ENCODE assay signal across 11 cellular contexts in genomic region chrX:119622356-119623232, GRCh38. TPM values are rescaled to one million over a fixed set of nuclear protein-coding genes. Genes with fewer than 3 reads are reported as not detected.
DNase-seq lines count a peak whose midpoint lies in the region; ATAC-seq and FAIRE-seq lines count a peak whose summit lies in the region.
"Had no signal": no experiment of that assay in that cellular context is flagged by ENCODE, and none has a peak within 500 bp of the region (broad histone marks: within the 10 kb centered on the region; RNA-seq: fewer than 3 reads in every experiment).

No MANE protein-coding gene starts in this region.

- H4K91ac ChIP-seq in mesenchymal stem cell (ENCODE audit: low read length): no peak overlapping the region

- H3K9me3 ChIP-seq in mesenchymal stem cell (ENCODE audit: control insufficient read depth, low read length): no peaks in the 10 kb centered on the region

- FAIRE-seq in frontal cortex (lab: Jason Lieb, UNC): no peak

- no peaks in the 10 kb centered on the region for H3K79me1 ChIP-seq in mesenchymal stem cell (replicated peaks; ENCODE audit: low read length, poor library complexity, severe bottlenecking)

- no peak overlapping the region for H4K8ac ChIP-seq in mesenchymal stem cell (ENCODE audit: low read length)

- H3K9ac ChIP-seq in mesenchymal stem cell (ENCODE audit: low read length): no peak overlapping the region

- H3K4me2 ChIP-seq in mesenchymal stem cell (ENCODE audit: low read length, poor library complexity, severe bottlenecking): no peak overlapping the region

- H3K23ac ChIP-seq in mesenchymal stem cell (ENCODE audit: low read length in 2 of 2): no peak overlapping the region

- H2BK15ac ChIP-seq in mesenchymal stem cell (ENCODE audit: low read depth, poor library complexity, severe bottlenecking): no peak overlapping the region

- no peak overlapping the region for H2AFZ ChIP-seq in mesenchymal stem cell (ENCODE audit: low read depth, low read length)

- H3K27ac ChIP-seq in mesenchymal stem cell (ENCODE audit: low read length, poor library complexity, severe bottlenecking): peak overlapping the region; percentile 29
- H3K27ac ChIP-seq: foreskin keratinocyte had no signal

- peaks cover 3% of the 10 kb centered on the region for H3K4me1 ChIP-seq in mesenchymal stem cell (ENCODE audit: control insufficient read depth, insufficient read depth, low read depth, low read length)
- H3K4me1 ChIP-seq: foreskin keratinocyte had no signal

- no peak overlapping the region for H2AK5ac ChIP-seq in mesenchymal stem cell (ENCODE audit: low read length, severe bottlenecking)

- H3K4me3 ChIP-seq in mesenchymal stem cell (ENCODE audit: insufficient read depth in 1 of 2, low read depth in 1 of 2, low read length in 2 of 2): no peak overlapping the region

- no peak overlapping the region for H2BK120ac ChIP-seq in mesenchymal stem cell (ENCODE audit: low read depth, low read length)

- H2BK5ac ChIP-seq in mesenchymal stem cell (ENCODE audit: low read depth, low read length, poor library complexity, severe bottlenecking): no peak overlapping the region

- no peak overlapping the region for H2BK12ac ChIP-seq in mesenchymal stem cell (ENCODE audit: low read length in 2 of 2)

- DNase-seq in CD1c-positive myeloid dendritic cell (ENCODE audit: extremely low spot score) (peak; percentile 17), HS-5 (ENCODE audit: low read depth) (peak; percentile 4), brain pericyte (ENCODE audit: low read depth, low spot score) (peak; percentile 53), mesenchymal stem cell (peak; percentile 17), frontal cortex (ENCODE audit: low spot score in 2 of 2) (no peak), AG08396 (ENCODE audit: low spot score) (no peak), 8988T (no peak)
- DNase-seq: foreskin keratinocyte, mesendoderm, NCI-H510A treated with DMSO at 0.1 percent for 48 hours had no signal

- H3K4ac ChIP-seq in mesenchymal stem cell (ENCODE audit: low read depth in 1 of 2, low read length in 2 of 2): no peak overlapping the region

- no peaks in the 10 kb centered on the region for H3K36me3 ChIP-seq in mesenchymal stem cell (ENCODE audit: control insufficient read depth in 1 of 2, insufficient read depth in 2 of 2, low read depth in 1 of 2, low read length in 2 of 2)

- no peak overlapping the region for H3K18ac ChIP-seq in mesenchymal stem cell (ENCODE audit: low read depth in 1 of 2, low read length in 2 of 2)

- no peak overlapping the region for H3K14ac ChIP-seq in mesenchymal stem cell (ENCODE audit: low read length in 2 of 2)

- ATAC-seq in GM21528 (IDR thresholded peaks at IDR 0.05; ENCODE audit: low FRiP score, unreplicated experiment): no peak
- ATAC-seq: foreskin keratinocyte had no signal

- 62% methylated on average over 7 of the region's 9 CpGs for WGBS in mesenchymal stem cell

- peaks cover 0 to 7% of the 10 kb centered on the region in 2 experiments for H3K27me3 ChIP-seq in mesenchymal stem cell (ENCODE audit: control insufficient read depth in 1 of 2, insufficient read depth in 1 of 2, low read length in 2 of 2)
- H3K27me3 ChIP-seq: foreskin keratinocyte had no signal

RNA-seq across cellular contexts. Expression of gene NKRF, which starts 16.4 kb away (rescaled TPM):
- polyA plus RNA-seq in mesenchymal stem cell (2013, experiment 1 of 2): 5.9 TPM
- 6.0 TPM for polyA plus RNA-seq in mesenchymal stem cell (2013, experiment 2 of 2)
- 15.1 TPM for total RNA-seq in frontal cortex

RNA-seq across cellular contexts. Expression of gene UBE2A, which starts 48.2 kb away (rescaled TPM):
- polyA plus RNA-seq in mesenchymal stem cell (2013, experiment 1 of 2): 75.7 TPM
- 82.8 TPM for polyA plus RNA-seq in mesenchymal stem cell (2013, experiment 2 of 2)
- 22.4 TPM for total RNA-seq in frontal cortex

RNA-seq across cellular contexts. Expression of gene STEEP1, which starts 57.4 kb away (rescaled TPM):
- polyA plus RNA-seq in mesenchymal stem cell (2013, experiment 1 of 2): 14.8 TPM
- 14.3 TPM for polyA plus RNA-seq in mesenchymal stem cell (2013, experiment 2 of 2)
- 35.1 TPM for total RNA-seq in frontal cortex

Comparison
In these comparisons a context has a peak if more than half of its experiments do, and no peak if none do; other contexts are left out.
1. DNase-seq: peak in CD1c-positive myeloid dendritic cell (single experiment), HS-5 (single experiment), brain pericyte (single experiment) and mesenchymal stem cell (single experiment); none in frontal cortex (0 of 2), AG08396 (single experiment) and 8988T (single experiment).